In genomic region chr18:48106498-48106897, GRCh38 we compare ENCODE assay signal across 27 cellular contexts.
A peak's percentile ranks its signal among the peaks of the same experiment; 100 is the strongest.
DNase-seq lines count a peak whose midpoint lies in the region; ATAC-seq, FAIRE-seq and TF ChIP-seq lines count a peak whose summit lies in the region.
"Had no signal": no experiment of that assay in that cellular context is flagged by ENCODE, and none has a peak within 500 bp of the region (broad histone marks: within the 10 kb centered on the region; RNA-seq: fewer than 3 reads in every experiment).

No MANE protein-coding gene starts in this region.

- TF ChIP-seq POLR2A in esophagus squamous epithelium (IDR thresholded peaks at IDR 0.05) = no peak

- no peak overlapping the region for H3K27ac Mint-ChIP-seq in chondrocyte (ENCODE audit: unreplicated experiment)
- H3K27ac Mint-ChIP-seq: CD8-positive, alpha-beta T cell; IgD-negative memory B cell had no signal

- no peak for TF ChIP-seq CTCF in D721Med (IDR thresholded peaks at IDR 0.05; ENCODE audit: insufficient read depth, missing control alignments)
- TF ChIP-seq CTCF in HEK293 (tag by site-specific recombination; IDR thresholded peaks at IDR 0.05) = no peak
- no peak for TF ChIP-seq CTCF in esophagus squamous epithelium (IDR thresholded peaks at IDR 0.05)
- TF ChIP-seq CTCF in chondrocyte (IDR thresholded peaks at IDR 0.05) = no peak

- H3K9me3 Mint-ChIP-seq in chondrocyte (ENCODE audit: low read depth) = no peaks in the 10 kb centered on the region
- H3K9me3 Mint-ChIP-seq: CD8-positive, alpha-beta T cell; IgD-negative memory B cell had no signal

- peaks cover 69% of the 10 kb centered on the region for H3K27me3 Mint-ChIP-seq in chondrocyte (ENCODE audit: low read depth)

- POLR2A ChIA-PET in HEK293 (lab: Yijun Ruan, JAX) = interaction anchor here (0.6 to 1.4 kb wide), 3 partner anchors 24 to 117 kb away, joined by 3 to 8 read pairs (median 5); no protein-coding TSS in a partner anchor

- peak; percentile 16 for FAIRE-seq in D721Med (lab: Jason Lieb, UNC)
- FAIRE-seq: A549, GM19239 had no signal

- no peaks in the 10 kb centered on the region for H3K4me1 Mint-ChIP-seq in chondrocyte (ENCODE audit: low read depth)
- H3K4me1 Mint-ChIP-seq: IgD-negative memory B cell had no signal

- DNase-seq in D721Med (ENCODE audit: insufficient read length, low spot score) = no peak
- DNase-seq in esophagus squamous epithelium (lab: John Stamatoyannopoulos, UW) = no peak
- peak; percentile 52 for DNase-seq in renal cortical epithelial cell (ENCODE audit: low read depth)
- DNase-seq in SKM-1 (lab: John Stamatoyannopoulos, UW; ENCODE audit: unreplicated experiment) = no peak
- no peak for DNase-seq in chondrocyte (ENCODE audit: low spot score)
- DNase-seq: AML-193; C1 segment of cervical spinal cord; Caco-2; CD8-positive, alpha-beta T cell; DMS 273 treated with DMSO at 0.1 percent for 48 hours; DND-41; HCEC 1CT; NCI-H1048; NCI-H1694; NCI-H2227 treated with DMSO at 0.1 percent for 48 hours; NCI-H526 treated with DMSO at 0.1 percent for 48 hours; Right ventricle myocardium superior; RPMI8226 had no signal

- CTCF ChIA-PET in HEK293 (lab: Yijun Ruan, JAX) = interaction anchor here (0.6 to 1.3 kb wide), 4 partner anchors 77 to 1433 kb away, joined by 3 to 10 read pairs (median 4); no protein-coding TSS in a partner anchor

- 29 to 38% methylated on average over 1 of the region's 1 CpG for WGBS in esophagus squamous epithelium, 2 donors

- intact Hi-C loops in esophagus squamous epithelium (cut with DNase I) = no loop called here

- 0 out of 2 replicates have a peak overlapping the region, but pooled peaks have one; percentile 37 for H3K27ac ChIP-seq in HEK293 (ENCODE audit: extremely low read depth, low read depth, low read length)
- H3K27ac ChIP-seq in esophagus squamous epithelium = peak overlapping the region in 3 of 4 donors; percentile 15 to 67 (median 65)
- H3K27ac ChIP-seq: A549, GM23248, HL-60, KMS-11, SJSA1 had no signal

- H3K36me3 ChIP-seq in HEK293 (ENCODE audit: control insufficient read depth in 2 of 2, insufficient read depth in 1 of 2, low read length in 2 of 2) (no peaks in the 10 kb centered on the region), esophagus squamous epithelium (peaks cover 0 to 52% (median 0%) of the 10 kb centered on the region in 3 donors)
- H3K36me3 ChIP-seq: SJSA1 had no signal

- ATAC-seq in HG02852 (IDR thresholded peaks at IDR 0.05; ENCODE audit: unreplicated experiment) = no peak
- ATAC-seq: A549; CD8-positive, alpha-beta T cell had no signal

- H3K4me3 ChIP-seq in HEK293 (ENCODE audit: low read depth, low read length) (no peak overlapping the region), esophagus squamous epithelium (no peak overlapping the region)
- H3K4me3 ChIP-seq: A549, GM23248, SJSA1 had no signal

- H3K36me3 Mint-ChIP-seq in chondrocyte (ENCODE audit: low read depth) = no peaks in the 10 kb centered on the region
- H3K36me3 Mint-ChIP-seq: CD8-positive, alpha-beta T cell; IgD-negative memory B cell had no signal

- H3K9me3 ChIP-seq in HEK293 (ENCODE audit: control insufficient read depth, insufficient read depth, low read depth, low read length) = no peaks in the 10 kb centered on the region
- no peaks in the 10 kb centered on the region for H3K9me3 ChIP-seq in esophagus squamous epithelium
- H3K9me3 ChIP-seq: A549, Caco-2, SJSA1 had no signal

- H3K4me3 Mint-ChIP-seq in chondrocyte (ENCODE audit: unreplicated experiment) = no peak overlapping the region
- H3K4me3 Mint-ChIP-seq: CD8-positive, alpha-beta T cell; IgD-negative memory B cell had no signal

- H3K4me1 ChIP-seq in HEK293 (ENCODE audit: control insufficient read depth, insufficient read depth, low read length) (peaks cover 19% of the 10 kb centered on the region), esophagus squamous epithelium (peaks cover 12 to 82% (median 13%) of the 10 kb centered on the region in 3 donors)
- H3K4me1 ChIP-seq: A549, Caco-2, SJSA1 had no signal

- no peaks in the 10 kb centered on the region for H3K27me3 ChIP-seq in esophagus squamous epithelium

TF ChIP-seq in HEK293, 187 proteins besides CTCF, POLR2A, EP300 and RAD21:
- TF ChIP-seq ZNF248 (tag by site-specific recombination; IDR thresholded peaks at IDR 0.05) (no peak), KLF16 (tag by site-specific recombination; IDR thresholded peaks at IDR 0.05) (no peak), ZNF830 (tag by site-specific recombination; IDR thresholded peaks at IDR 0.05; ENCODE audit: low read depth) (no peak), ZSCAN23 (tag by site-specific recombination; IDR thresholded peaks at IDR 0.05) (no peak), ZBTB48 (tag by site-specific recombination; IDR thresholded peaks at IDR 0.05) (no peak), TRIM28 (IDR thresholded peaks at IDR 0.05; ENCODE audit: borderline replicate concordance, low read length) (no peak), ZFHX2 (tag by site-specific recombination; conservative IDR thresholded peaks at IDR 0.05) (no peak), ZNF596 (tag by site-specific recombination; IDR thresholded peaks at IDR 0.05) (no peak), SCRT1 (tag by site-specific recombination; IDR thresholded peaks at IDR 0.05; ENCODE audit: borderline replicate concordance) (peak; percentile 45; the same call in 1 of the 2 replicates), ELK4 (IDR thresholded peaks at IDR 0.05; ENCODE audit: borderline replicate concordance, low read depth, low read length) (no peak), ZNF266 (tag by site-specific recombination; IDR thresholded peaks at IDR 0.05; ENCODE audit: low read depth) (no peak), IKZF3 (tag by site-specific recombination; IDR thresholded peaks at IDR 0.05) (no peak), ZNF768 (tag by site-specific recombination; IDR thresholded peaks at IDR 0.05) (no peak), PATZ1 (tag by site-specific recombination; IDR thresholded peaks at IDR 0.05) (no peak), REPIN1 (tag by site-specific recombination; IDR thresholded peaks at IDR 0.05; ENCODE audit: low read depth) (no peak), PRDM4 (tag by site-specific recombination; IDR thresholded peaks at IDR 0.05) (0 out of 2 replicates have a peak, but pooled peaks have one; percentile 40), ZNF843 (tag by site-specific recombination; IDR thresholded peaks at IDR 0.05) (peak; percentile 35; the same call in 1 of the 2 replicates), FEZF1 (tag by site-specific recombination; IDR thresholded peaks at IDR 0.05) (peak; percentile 58; the same call in 1 of the 2 replicates)
TF ChIP-seq in HEK293: peak in this region for 4.
